ENCODE assay signal across 23 cellular contexts in genomic region chr3:171056528-171056927, GRCh38. TPM values are rescaled to one million over a fixed set of nuclear protein-coding genes. Genes with fewer than 3 reads are reported as not detected.
A peak's percentile ranks its signal among the peaks of the same experiment; 100 is the strongest.
DNase-seq lines count a peak whose midpoint lies in the region; ATAC-seq and TF ChIP-seq lines count a peak whose summit lies in the region.
"Had no signal": no experiment of that assay in that cellular context is flagged by ENCODE, and none has a peak within 500 bp of the region (broad histone marks: within the 10 kb centered on the region; RNA-seq: fewer than 3 reads in every experiment).

No MANE protein-coding gene starts in this region.

- 68% methylated on average over 5 of the region's 5 CpGs for WGBS in mammary epithelial cell (ENCODE audit: low coverage, missing lambda C conversion rate)
- WGBS in trophoblast cell (ENCODE audit: extremely low coverage, insufficient coverage, insufficient read length) = no CpG with 5 or more reads among the region's 5 CpGs

- no peak overlapping the region for H3K4ac ChIP-seq in trophoblast cell (ENCODE audit: low read depth, low read length)

- H3K9me3 ChIP-seq in mammary epithelial cell (replicated peaks; ENCODE audit: insufficient read depth, low read length) = no peaks in the 10 kb centered on the region
- no peaks in the 10 kb centered on the region for H3K9me3 ChIP-seq in trophoblast cell (ENCODE audit: insufficient read depth, low read depth, low read length)
- H3K9me3 ChIP-seq: Caco-2, gastroesophageal sphincter had no signal

- DNase-seq in AG20443 (ENCODE audit: low spot score) (peak; percentile 10), M059J (ENCODE audit: low read depth) (peak; percentile 80), mammary epithelial cell (peak; percentile 19), kidney glomerular epithelial cell (lab: John Stamatoyannopoulos, UW) (peak; percentile 43), mesothelial cell of epicardium (ENCODE audit: low spot score in 2 of 2, unreplicated experiment in 2 of 2) (no peak), trophoblast cell (no peak), NCI-H2196 (lab: John Stamatoyannopoulos, UW; ENCODE audit: unreplicated experiment) (no peak)
- DNase-seq: activated CD4-positive, alpha-beta memory T cell treated with anti-CD3 and anti-CD28 coated beads for 36 hours; activated naive CD4-positive, alpha-beta T cell treated with anti-CD3 and anti-CD28 coated beads, Interleukin-2, amount 50 U/mL, for 16 hours; activated T-cell treated with anti-CD3 and anti-CD28 coated beads, Interleukin-2, amount 50 U/mL, for 24 hours; effector CD8-positive, alpha-beta T cell; naive B cell; NCI-H69; OCI-M1; stimulated activated naive CD4-positive, alpha-beta T cell treated with Interleukin-2 at 50 U/mL for 16 hours had no signal

- H4K12ac ChIP-seq in trophoblast cell (ENCODE audit: low read depth, low read length) = no peak overlapping the region

- in situ Hi-C loops in mammary epithelial cell (cut with MboI; ENCODE audit: low sequenced_read_pairs in 2 of 2) = no loop called here

- ATAC-seq in HG03045 (IDR thresholded peaks at IDR 0.05; ENCODE audit: unreplicated experiment) = no peak
- ATAC-seq: gastroesophageal sphincter had no signal

- H4K20me1 ChIP-seq in mammary epithelial cell (ENCODE audit: insufficient read depth, low read length) = no peaks in the 10 kb centered on the region

- H2BK12ac ChIP-seq in trophoblast cell (ENCODE audit: low read length) = no peak overlapping the region

- no peaks in the 10 kb centered on the region for H3K79me1 ChIP-seq in trophoblast cell (ENCODE audit: low read length)

- H3K27ac ChIP-seq in mammary epithelial cell (ENCODE audit: insufficient read depth, low read depth, low read length) (no peak overlapping the region), trophoblast cell (ENCODE audit: low read depth, low read length) (no peak overlapping the region)
- H3K27ac ChIP-seq: gastroesophageal sphincter had no signal

- CTCF ChIA-PET in mammary epithelial cell (lab: Charles Lee; ENCODE audit: low non-redundant PET) = no interaction called here

- no peaks in the 10 kb centered on the region for H3K27me3 Mint-ChIP-seq in mesothelial cell of epicardium (ENCODE audit: low read depth)
- H3K27me3 Mint-ChIP-seq: activated CD4-positive, alpha-beta memory T cell treated with anti-CD3 and anti-CD28 coated beads for 36 hours; brain; naive B cell; progenitor cell of endocrine pancreas had no signal

- H3K27me3 ChIP-seq in mammary epithelial cell (ENCODE audit: insufficient read depth, low read length) = no peaks in the 10 kb centered on the region
- H3K27me3 ChIP-seq in trophoblast cell (ENCODE audit: insufficient read depth, low read length) = no peaks in the 10 kb centered on the region
- H3K27me3 ChIP-seq: gastroesophageal sphincter had no signal

- no peak overlapping the region for H2AK5ac ChIP-seq in trophoblast cell (ENCODE audit: low read length)

- H3K79me2 ChIP-seq in mammary epithelial cell (ENCODE audit: insufficient read depth, low read length) = no peaks in the 10 kb centered on the region
- no peaks in the 10 kb centered on the region for H3K79me2 ChIP-seq in trophoblast cell (ENCODE audit: control insufficient read depth, insufficient read depth, low read length, poor library complexity)

- H4K91ac ChIP-seq in trophoblast cell (ENCODE audit: low read depth, low read length) = no peak overlapping the region

- dilution Hi-C loops in mammary epithelial cell (cut with HindIII; ENCODE audit: low sequenced_read_pairs) = no loop called here

- H4K8ac ChIP-seq in trophoblast cell (ENCODE audit: low read depth, low read length) = no peak overlapping the region

- H3K36me3 ChIP-seq in mammary epithelial cell (ENCODE audit: insufficient read depth, low read length) = no peaks in the 10 kb centered on the region
- H3K36me3 ChIP-seq in trophoblast cell (ENCODE audit: control insufficient read depth in 1 of 2, insufficient read depth in 2 of 2, low read length in 2 of 2) = no peaks in the 10 kb centered on the region
- H3K36me3 ChIP-seq: gastroesophageal sphincter had no signal

- no peak overlapping the region for H3K27ac Mint-ChIP-seq in mesothelial cell of epicardium
- H3K27ac Mint-ChIP-seq: activated CD4-positive, alpha-beta memory T cell treated with anti-CD3 and anti-CD28 coated beads for 36 hours; activated T-cell treated with anti-CD3 and anti-CD28 coated beads, Interleukin-2, amount 50 U/mL, for 24 hours; brain; naive B cell; progenitor cell of endocrine pancreas had no signal

- H3K4me3 Mint-ChIP-seq in mesothelial cell of epicardium = no peak overlapping the region
- H3K4me3 Mint-ChIP-seq: activated CD4-positive, alpha-beta memory T cell treated with anti-CD3 and anti-CD28 coated beads for 36 hours; activated T-cell treated with anti-CD3 and anti-CD28 coated beads, Interleukin-2, amount 50 U/mL, for 24 hours; brain; naive B cell had no signal

- intact Hi-C loops in mammary epithelial cell (cut with micrococcal nuclease) = no loop called here

- H3K4me2 ChIP-seq in mammary epithelial cell (ENCODE audit: insufficient read depth, low read depth, low read length) (no peak overlapping the region), trophoblast cell (ENCODE audit: low read length) (no peak overlapping the region)

- no peak overlapping the region for H3K18ac ChIP-seq in trophoblast cell (ENCODE audit: low read length)

- no peak overlapping the region for H3K14ac ChIP-seq in trophoblast cell (ENCODE audit: low read length)

- H3K23ac ChIP-seq in trophoblast cell (ENCODE audit: low read length) = no peak overlapping the region

- no peak for TF ChIP-seq CTCF in mammary epithelial cell (conservative IDR thresholded peaks at IDR 0.05 in 1 of 2, IDR thresholded peaks at IDR 0.05 in 1 of 2; ENCODE audit: extremely low read depth in 1 of 2, insufficient read depth in 1 of 2, low read depth in 1 of 2, low read length in 2 of 2)
- no peak for TF ChIP-seq CTCF in mesothelial cell of epicardium (IDR thresholded peaks at IDR 0.05; ENCODE audit: unreplicated experiment)

- H3K36me3 Mint-ChIP-seq in mesothelial cell of epicardium = no peaks in the 10 kb centered on the region
- H3K36me3 Mint-ChIP-seq: activated CD4-positive, alpha-beta memory T cell treated with anti-CD3 and anti-CD28 coated beads for 36 hours; brain; naive B cell had no signal

- BruUV-seq in mammary epithelial cell (replicated peaks; lab: Mats Ljungman, UMichigan) = no TSS peak

- peaks cover 2% of the 10 kb centered on the region for H3K4me1 ChIP-seq in mammary epithelial cell (ENCODE audit: insufficient read depth, low read length)
- H3K4me1 ChIP-seq in trophoblast cell (ENCODE audit: control insufficient read depth in 1 of 2, insufficient read depth in 2 of 2, low read length in 2 of 2) = no peaks in the 10 kb centered on the region
- H3K4me1 ChIP-seq: gastroesophageal sphincter had no signal

- H2BK5ac ChIP-seq in trophoblast cell (ENCODE audit: low read depth, low read length, poor library complexity) = no peak overlapping the region

- H3K4me3 ChIP-seq in mammary epithelial cell (replicated peaks in 1 of 3; ENCODE audit: insufficient read depth in 1 of 3, low read depth in 2 of 3, low read length in 3 of 3) (no peak overlapping the region), trophoblast cell (ENCODE audit: low read depth, low read length) (no peak overlapping the region)
- H3K4me3 ChIP-seq: gastroesophageal sphincter had no signal

- H3K9ac ChIP-seq in mammary epithelial cell (ENCODE audit: insufficient read depth, low read length) (no peak overlapping the region), trophoblast cell (ENCODE audit: low read length) (no peak overlapping the region)

- peaks cover 14% of the 10 kb centered on the region for H3K9me3 Mint-ChIP-seq in mesothelial cell of epicardium

- H2BK120ac ChIP-seq in trophoblast cell (ENCODE audit: insufficient read depth, low read length, poor library complexity) = no peak overlapping the region

- H2AFZ ChIP-seq in mammary epithelial cell (ENCODE audit: low read depth, low read length) (no peak overlapping the region), trophoblast cell (ENCODE audit: insufficient read depth, low read length, poor library complexity) (no peak overlapping the region)

- H3K4me1 Mint-ChIP-seq in mesothelial cell of epicardium = no peaks in the 10 kb centered on the region
- H3K4me1 Mint-ChIP-seq: brain, naive B cell had no signal

RNA-seq across cellular contexts. Expression of gene SLC2A2, which starts 30.0 kb away (rescaled TPM):
- total RNA-seq in M059J (2014; rRNA removed; shearing (Covaris generic)) = 0.12 and 0.32 TPM in 2 replicates
- total RNA-seq in mammary epithelial cell (not detected), mesothelial cell of epicardium (not detected in 3 replicates)
- polyA plus RNA-seq in mammary epithelial cell = not detected
- not detected for polyA minus RNA-seq in mammary epithelial cell
- not detected in 2 replicates for polyA plus RNA-seq in trophoblast cell (2013)
- total RNA-seq: activated CD4-positive, alpha-beta memory T cell treated with anti-CD3 and anti-CD28 coated beads for 36 hours; gastroesophageal sphincter; H4; lower leg skin; urinary bladder had no signal

Comparison
In these comparisons a context has a peak if more than half of its experiments do, and no peak if none do; other contexts are left out.
1. DNase-seq: peak in AG20443 (single experiment), M059J (single experiment), mammary epithelial cell (single experiment) and kidney glomerular epithelial cell (single experiment); none in mesothelial cell of epicardium (0 of 2), trophoblast cell (0 of 2) and NCI-H2196 (single experiment).